Comparison of ENCODE assay signal across 1 cellular context in the genomic region with DNA sequence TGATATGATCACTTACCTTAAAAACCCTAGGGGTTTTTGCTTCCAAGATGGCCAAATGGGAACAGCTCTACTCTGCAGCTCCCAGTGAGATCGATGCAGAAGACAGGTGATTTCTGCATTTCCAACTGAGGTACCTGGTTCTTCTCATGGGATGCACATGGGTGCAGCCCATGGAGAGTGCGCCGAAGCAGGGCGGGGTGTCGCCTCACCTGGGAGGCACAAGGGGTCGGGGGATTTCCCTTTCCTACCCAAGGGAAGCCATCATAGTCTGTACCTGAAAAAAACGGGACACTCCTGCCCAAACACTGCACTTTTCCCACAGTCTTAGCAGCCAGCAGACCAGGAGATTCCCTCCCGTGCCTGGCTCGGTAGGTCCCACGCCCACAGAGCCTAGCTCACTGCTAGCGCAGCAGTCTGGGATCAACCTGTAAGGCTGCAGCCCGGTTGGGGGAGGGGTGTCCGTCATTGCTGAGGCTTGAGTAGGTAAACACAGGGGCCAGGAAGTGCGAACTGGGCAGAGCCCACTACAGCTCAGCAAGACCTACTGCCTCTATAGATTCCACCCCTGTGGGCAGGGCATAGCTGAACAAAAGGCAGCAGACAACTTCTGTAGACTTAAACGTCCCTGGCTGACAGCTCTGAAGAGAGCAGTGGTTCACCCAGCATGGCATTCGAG.
TF ChIP-seq lines count a peak whose summit lies in the region.

No MANE protein-coding gene starts in this region.

TF ChIP-seq in HepG2, 621 proteins besides CTCF, POLR2A, EP300 and RAD21 (continued from another document and continues in another):
- TF ChIP-seq, protein P1, sequence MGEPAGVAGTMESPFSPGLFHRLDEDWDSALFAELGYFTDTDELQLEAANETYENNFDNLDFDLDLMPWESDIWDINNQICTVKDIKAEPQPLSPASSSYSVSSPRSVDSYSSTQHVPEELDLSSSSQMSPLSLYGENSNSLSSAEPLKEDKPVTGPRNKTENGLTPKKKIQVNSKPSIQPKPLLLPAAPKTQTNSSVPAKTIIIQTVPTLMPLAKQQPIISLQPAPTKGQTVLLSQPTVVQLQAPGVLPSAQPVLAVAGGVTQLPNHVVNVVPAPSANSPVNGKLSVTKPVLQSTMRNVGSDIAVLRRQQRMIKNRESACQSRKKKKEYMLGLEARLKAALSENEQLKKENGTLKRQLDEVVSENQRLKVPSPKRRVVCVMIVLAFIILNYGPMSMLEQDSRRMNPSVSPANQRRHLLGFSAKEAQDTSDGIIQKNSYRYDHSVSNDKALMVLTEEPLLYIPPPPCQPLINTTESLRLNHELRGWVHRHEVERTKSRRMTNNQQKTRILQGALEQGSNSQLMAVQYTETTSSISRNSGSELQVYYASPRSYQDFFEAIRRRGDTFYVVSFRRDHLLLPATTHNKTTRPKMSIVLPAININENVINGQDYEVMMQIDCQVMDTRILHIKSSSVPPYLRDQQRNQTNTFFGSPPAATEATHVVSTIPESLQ (CRISPR knock-in tag; conservative IDR thresholded peaks at IDR 0.05): no peak
- TF ChIP-seq ZNF232 (CRISPR knock-in tag; IDR thresholded peaks at IDR 0.05; ENCODE audit: borderline replicate concordance) (no peak), ZNF790 (CRISPR knock-in tag; IDR thresholded peaks at IDR 0.05; ENCODE audit: borderline replicate concordance) (no peak), ATRX (CRISPR knock-in tag; IDR thresholded peaks at IDR 0.05; ENCODE audit: borderline replicate concordance) (no peak), TOE1 (CRISPR knock-in tag; IDR thresholded peaks at IDR 0.05) (no peak), KDM2A (CRISPR knock-in tag; IDR thresholded peaks at IDR 0.05; ENCODE audit: borderline replicate concordance, low read depth) (peak; percentile 43; the same call in 1 of the 2 replicates), PPARG (CRISPR knock-in tag; conservative IDR thresholded peaks at IDR 0.05) (0 out of 2 replicates have a peak, but pooled peaks have one; percentile 12), JUNB (CRISPR knock-in tag; IDR thresholded peaks at IDR 0.05; ENCODE audit: borderline replicate concordance) (no peak), BRD4 (CRISPR knock-in tag; IDR thresholded peaks at IDR 0.05) (no peak), STAG1 (CRISPR knock-in tag; IDR thresholded peaks at IDR 0.05) (no peak; the same call in 1 of the 2 replicates), RARA (CRISPR knock-in tag; IDR thresholded peaks at IDR 0.05) (peak; percentile 37; the same call in 1 of the 2 replicates), HNF4A (CRISPR knock-in tag; IDR thresholded peaks at IDR 0.05) (peak; percentile 19; the same call in 1 of the 2 replicates), TARDBP (CRISPR knock-in tag; IDR thresholded peaks at IDR 0.05) (no peak), ERF (CRISPR knock-in tag; IDR thresholded peaks at IDR 0.05) (no peak), RBFOX2 (IDR thresholded peaks at IDR 0.05; ENCODE audit: low read depth, low read length) (0 out of 2 replicates have a peak, but pooled peaks have one; percentile 29), IKZF1 (IDR thresholded peaks at IDR 0.05) (no peak), MZF1 (CRISPR knock-in tag; IDR thresholded peaks at IDR 0.05; ENCODE audit: borderline replicate concordance) (no peak), ZBTB7B (CRISPR knock-in tag; IDR thresholded peaks at IDR 0.05) (peak; percentile 77), ZSCAN12 (CRISPR knock-in tag; IDR thresholded peaks at IDR 0.05) (no peak), RNF2 (conservative IDR thresholded peaks at IDR 0.05; ENCODE audit: low read depth) (no peak), ARID2 (CRISPR knock-in tag; IDR thresholded peaks at IDR 0.05; ENCODE audit: borderline replicate concordance) (no peak), ZNF772 (CRISPR knock-in tag; IDR thresholded peaks at IDR 0.05) (no peak), CEBPB (IDR thresholded peaks at IDR 0.05; ENCODE audit: borderline replicate concordance, low read depth, low read length) (no peak), SRY (CRISPR knock-in tag; IDR thresholded peaks at IDR 0.05) (no peak), KLF15 (CRISPR knock-in tag; IDR thresholded peaks at IDR 0.05; ENCODE audit: borderline replicate concordance) (no peak), ADNP (CRISPR knock-in tag; IDR thresholded peaks at IDR 0.05) (no peak), ZNF33A (CRISPR knock-in tag; IDR thresholded peaks at IDR 0.05; ENCODE audit: borderline replicate concordance) (no peak), NRL (CRISPR knock-in tag; IDR thresholded peaks at IDR 0.05; ENCODE audit: borderline replicate concordance) (peak; percentile 53; the same call in 1 of the 2 replicates), FOXA3 (CRISPR knock-in tag; IDR thresholded peaks at IDR 0.05) (peak; percentile 86), RFXAP (CRISPR knock-in tag; IDR thresholded peaks at IDR 0.05; ENCODE audit: borderline replicate concordance) (no peak), ISL2 (CRISPR knock-in tag; IDR thresholded peaks at IDR 0.05) (no peak), TSC22D2 (CRISPR knock-in tag; IDR thresholded peaks at IDR 0.05; ENCODE audit: borderline replicate concordance) (no peak), ATM (IDR thresholded peaks at IDR 0.05; ENCODE audit: borderline replicate concordance) (no peak), GABPB1 (CRISPR knock-in tag; IDR thresholded peaks at IDR 0.05) (peak; percentile 43), ZNF879 (CRISPR knock-in tag; IDR thresholded peaks at IDR 0.05) (no peak), ZFP36L2 (CRISPR knock-in tag; IDR thresholded peaks at IDR 0.05) (no peak), XRCC5 (optimal IDR thresholded peaks at IDR 0.05; ENCODE audit: low read length) (no peak), KAT8 (CRISPR knock-in tag; IDR thresholded peaks at IDR 0.05) (0 out of 2 replicates have a peak, but pooled peaks have one; percentile 58), EEA1 (CRISPR knock-in tag; IDR thresholded peaks at IDR 0.05; ENCODE audit: borderline replicate concordance) (no peak), ZNF530 (CRISPR knock-in tag; IDR thresholded peaks at IDR 0.05; ENCODE audit: low read depth) (no peak), ZNF3 (CRISPR knock-in tag; IDR thresholded peaks at IDR 0.05) (no peak), ZFP41 (CRISPR knock-in tag; IDR thresholded peaks at IDR 0.05; ENCODE audit: borderline replicate concordance) (no peak), NFYC (CRISPR knock-in tag; IDR thresholded peaks at IDR 0.05) (no peak), PCBP1 (IDR thresholded peaks at IDR 0.05; ENCODE audit: borderline replicate concordance, low read depth, low read length) (no peak), ZNF34 (CRISPR knock-in tag; IDR thresholded peaks at IDR 0.05; ENCODE audit: borderline replicate concordance) (no peak), ZNF350 (CRISPR knock-in tag; IDR thresholded peaks at IDR 0.05; ENCODE audit: borderline replicate concordance, low read depth) (peak; percentile 63; the same call in 1 of the 2 replicates), ZNF572 (CRISPR knock-in tag; IDR thresholded peaks at IDR 0.05) (no peak), SIN3A (IDR thresholded peaks at IDR 0.05; ENCODE audit: borderline replicate concordance, low read depth, low read length) (no peak), HOXD1 (CRISPR knock-in tag; IDR thresholded peaks at IDR 0.05) (no peak), CBFB (CRISPR knock-in tag; IDR thresholded peaks at IDR 0.05) (no peak), ETV6 (CRISPR knock-in tag; conservative IDR thresholded peaks at IDR 0.05) (no peak), SNRNP70 (IDR thresholded peaks at IDR 0.05; ENCODE audit: low read depth, low read length) (no peak), CC2D1A (CRISPR knock-in tag; IDR thresholded peaks at IDR 0.05) (no peak), ZNF335 (CRISPR knock-in tag; IDR thresholded peaks at IDR 0.05) (no peak), NAIF1 (CRISPR knock-in tag; IDR thresholded peaks at IDR 0.05; ENCODE audit: borderline replicate concordance) (no peak), ZNF234 (CRISPR knock-in tag; conservative IDR thresholded peaks at IDR 0.05) (no peak)
- TF ChIP-seq, protein P2, sequence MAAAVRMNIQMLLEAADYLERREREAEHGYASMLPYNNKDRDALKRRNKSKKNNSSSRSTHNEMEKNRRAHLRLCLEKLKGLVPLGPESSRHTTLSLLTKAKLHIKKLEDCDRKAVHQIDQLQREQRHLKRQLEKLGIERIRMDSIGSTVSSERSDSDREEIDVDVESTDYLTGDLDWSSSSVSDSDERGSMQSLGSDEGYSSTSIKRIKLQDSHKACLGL (CRISPR knock-in tag; IDR thresholded peaks at IDR 0.05): no peak
- TF ChIP-seq, protein P3, sequence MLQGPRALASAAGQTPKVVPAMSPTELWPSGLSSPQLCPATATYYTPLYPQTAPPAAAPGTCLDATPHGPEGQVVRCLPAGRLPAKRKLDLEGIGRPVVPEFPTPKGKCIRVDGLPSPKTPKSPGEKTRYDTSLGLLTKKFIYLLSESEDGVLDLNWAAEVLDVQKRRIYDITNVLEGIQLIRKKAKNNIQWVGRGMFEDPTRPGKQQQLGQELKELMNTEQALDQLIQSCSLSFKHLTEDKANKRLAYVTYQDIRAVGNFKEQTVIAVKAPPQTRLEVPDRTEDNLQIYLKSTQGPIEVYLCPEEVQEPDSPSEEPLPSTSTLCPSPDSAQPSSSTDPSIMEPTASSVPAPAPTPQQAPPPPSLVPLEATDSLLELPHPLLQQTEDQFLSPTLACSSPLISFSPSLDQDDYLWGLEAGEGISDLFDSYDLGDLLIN (CRISPR knock-in tag; IDR thresholded peaks at IDR 0.05; ENCODE audit: borderline replicate concordance): no peak
- TF ChIP-seq, protein P4, sequence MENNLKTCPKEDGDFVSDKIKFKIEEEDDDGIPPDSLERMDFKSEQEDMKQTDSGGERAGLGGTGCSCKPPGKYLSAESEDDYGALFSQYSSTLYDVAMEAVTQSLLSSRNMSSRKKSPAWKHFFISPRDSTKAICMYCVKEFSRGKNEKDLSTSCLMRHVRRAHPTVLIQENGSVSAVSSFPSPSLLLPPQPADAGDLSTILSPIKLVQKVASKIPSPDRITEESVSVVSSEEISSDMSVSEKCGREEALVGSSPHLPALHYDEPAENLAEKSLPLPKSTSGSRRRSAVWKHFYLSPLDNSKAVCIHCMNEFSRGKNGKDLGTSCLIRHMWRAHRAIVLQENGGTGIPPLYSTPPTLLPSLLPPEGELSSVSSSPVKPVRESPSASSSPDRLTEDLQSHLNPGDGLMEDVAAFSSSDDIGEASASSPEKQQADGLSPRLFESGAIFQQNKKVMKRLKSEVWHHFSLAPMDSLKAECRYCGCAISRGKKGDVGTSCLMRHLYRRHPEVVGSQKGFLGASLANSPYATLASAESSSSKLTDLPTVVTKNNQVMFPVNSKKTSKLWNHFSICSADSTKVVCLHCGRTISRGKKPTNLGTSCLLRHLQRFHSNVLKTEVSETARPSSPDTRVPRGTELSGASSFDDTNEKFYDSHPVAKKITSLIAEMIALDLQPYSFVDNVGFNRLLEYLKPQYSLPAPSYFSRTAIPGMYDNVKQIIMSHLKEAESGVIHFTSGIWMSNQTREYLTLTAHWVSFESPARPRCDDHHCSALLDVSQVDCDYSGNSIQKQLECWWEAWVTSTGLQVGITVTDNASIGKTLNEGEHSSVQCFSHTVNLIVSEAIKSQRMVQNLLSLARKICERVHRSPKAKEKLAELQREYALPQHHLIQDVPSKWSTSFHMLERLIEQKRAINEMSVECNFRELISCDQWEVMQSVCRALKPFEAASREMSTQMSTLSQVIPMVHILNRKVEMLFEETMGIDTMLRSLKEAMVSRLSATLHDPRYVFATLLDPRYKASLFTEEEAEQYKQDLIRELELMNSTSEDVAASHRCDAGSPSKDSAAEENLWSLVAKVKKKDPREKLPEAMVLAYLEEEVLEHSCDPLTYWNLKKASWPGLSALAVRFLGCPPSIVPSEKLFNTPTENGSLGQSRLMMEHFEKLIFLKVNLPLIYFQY (CRISPR knock-in tag; IDR thresholded peaks at IDR 0.05; ENCODE audit: borderline replicate concordance): 0 out of 2 replicates have a peak, but pooled peaks have one; percentile 28
- TF ChIP-seq, protein P5, sequence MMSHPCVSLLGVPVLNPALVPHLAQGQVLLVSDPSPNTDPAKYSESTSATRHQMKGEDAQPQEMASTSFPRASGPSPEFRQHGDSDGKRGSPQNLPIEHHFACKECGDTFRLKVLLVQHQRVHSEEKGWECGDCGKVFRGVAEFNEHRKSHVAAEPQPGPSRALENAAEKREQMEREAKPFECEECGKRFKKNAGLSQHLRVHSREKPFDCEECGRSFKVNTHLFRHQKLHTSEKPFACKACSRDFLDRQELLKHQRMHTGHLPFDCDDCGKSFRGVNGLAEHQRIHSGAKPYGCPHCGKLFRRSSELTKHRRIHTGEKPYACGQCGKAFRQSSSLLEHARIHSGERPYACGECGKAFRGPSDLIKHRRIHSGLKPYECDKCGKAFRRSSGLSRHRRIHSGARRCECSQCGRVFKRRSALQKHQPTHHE (CRISPR knock-in tag; IDR thresholded peaks at IDR 0.05; ENCODE audit: borderline replicate concordance): no peak
- TF ChIP-seq, protein P6, sequence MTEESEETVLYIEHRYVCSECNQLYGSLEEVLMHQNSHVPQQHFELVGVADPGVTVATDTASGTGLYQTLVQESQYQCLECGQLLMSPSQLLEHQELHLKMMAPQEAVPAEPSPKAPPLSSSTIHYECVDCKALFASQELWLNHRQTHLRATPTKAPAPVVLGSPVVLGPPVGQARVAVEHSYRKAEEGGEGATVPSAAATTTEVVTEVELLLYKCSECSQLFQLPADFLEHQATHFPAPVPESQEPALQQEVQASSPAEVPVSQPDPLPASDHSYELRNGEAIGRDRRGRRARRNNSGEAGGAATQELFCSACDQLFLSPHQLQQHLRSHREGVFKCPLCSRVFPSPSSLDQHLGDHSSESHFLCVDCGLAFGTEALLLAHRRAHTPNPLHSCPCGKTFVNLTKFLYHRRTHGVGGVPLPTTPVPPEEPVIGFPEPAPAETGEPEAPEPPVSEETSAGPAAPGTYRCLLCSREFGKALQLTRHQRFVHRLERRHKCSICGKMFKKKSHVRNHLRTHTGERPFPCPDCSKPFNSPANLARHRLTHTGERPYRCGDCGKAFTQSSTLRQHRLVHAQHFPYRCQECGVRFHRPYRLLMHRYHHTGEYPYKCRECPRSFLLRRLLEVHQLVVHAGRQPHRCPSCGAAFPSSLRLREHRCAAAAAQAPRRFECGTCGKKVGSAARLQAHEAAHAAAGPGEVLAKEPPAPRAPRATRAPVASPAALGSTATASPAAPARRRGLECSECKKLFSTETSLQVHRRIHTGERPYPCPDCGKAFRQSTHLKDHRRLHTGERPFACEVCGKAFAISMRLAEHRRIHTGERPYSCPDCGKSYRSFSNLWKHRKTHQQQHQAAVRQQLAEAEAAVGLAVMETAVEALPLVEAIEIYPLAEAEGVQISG (CRISPR knock-in tag; IDR thresholded peaks at IDR 0.05): peak; percentile 68
- TF ChIP-seq, protein P7, sequence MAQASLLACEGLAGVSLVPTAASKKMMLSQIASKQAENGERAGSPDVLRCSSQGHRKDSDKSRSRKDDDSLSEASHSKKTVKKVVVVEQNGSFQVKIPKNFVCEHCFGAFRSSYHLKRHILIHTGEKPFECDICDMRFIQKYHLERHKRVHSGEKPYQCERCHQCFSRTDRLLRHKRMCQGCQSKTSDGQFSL (CRISPR knock-in tag; IDR thresholded peaks at IDR 0.05): no peak
- TF ChIP-seq, protein P8, sequence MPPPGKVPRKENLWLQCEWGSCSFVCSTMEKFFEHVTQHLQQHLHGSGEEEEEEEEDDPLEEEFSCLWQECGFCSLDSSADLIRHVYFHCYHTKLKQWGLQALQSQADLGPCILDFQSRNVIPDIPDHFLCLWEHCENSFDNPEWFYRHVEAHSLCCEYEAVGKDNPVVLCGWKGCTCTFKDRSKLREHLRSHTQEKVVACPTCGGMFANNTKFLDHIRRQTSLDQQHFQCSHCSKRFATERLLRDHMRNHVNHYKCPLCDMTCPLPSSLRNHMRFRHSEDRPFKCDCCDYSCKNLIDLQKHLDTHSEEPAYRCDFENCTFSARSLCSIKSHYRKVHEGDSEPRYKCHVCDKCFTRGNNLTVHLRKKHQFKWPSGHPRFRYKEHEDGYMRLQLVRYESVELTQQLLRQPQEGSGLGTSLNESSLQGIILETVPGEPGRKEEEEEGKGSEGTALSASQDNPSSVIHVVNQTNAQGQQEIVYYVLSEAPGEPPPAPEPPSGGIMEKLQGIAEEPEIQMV (CRISPR knock-in tag; IDR thresholded peaks at IDR 0.05; ENCODE audit: low read depth): no peak
